ENCODE assay signal across 1 cellular context in genomic region chr9:130053504-130054427, GRCh38.
TF ChIP-seq lines count a peak whose summit lies in the region.

GPR107 (plus strand) TSS chr9:130053906; CDS start chr9:130053933, 27 bp downstream.

TF ChIP-seq in GM23338, 12 proteins besides CTCF, POLR2A, EP300 and RAD21 (continued from another document):
- TF ChIP-seq ZNF462 (CRISPR knock-in tag; IDR thresholded peaks at IDR 0.05) (no peak), POLR2AphosphoS5 (IDR thresholded peaks at IDR 0.05; ENCODE audit: low read depth) (peak; percentile 71), EZH2phosphoT487 (IDR thresholded peaks at IDR 0.05; ENCODE audit: unreplicated experiment) (no peak)
- TF ChIP-seq, protein P1, sequence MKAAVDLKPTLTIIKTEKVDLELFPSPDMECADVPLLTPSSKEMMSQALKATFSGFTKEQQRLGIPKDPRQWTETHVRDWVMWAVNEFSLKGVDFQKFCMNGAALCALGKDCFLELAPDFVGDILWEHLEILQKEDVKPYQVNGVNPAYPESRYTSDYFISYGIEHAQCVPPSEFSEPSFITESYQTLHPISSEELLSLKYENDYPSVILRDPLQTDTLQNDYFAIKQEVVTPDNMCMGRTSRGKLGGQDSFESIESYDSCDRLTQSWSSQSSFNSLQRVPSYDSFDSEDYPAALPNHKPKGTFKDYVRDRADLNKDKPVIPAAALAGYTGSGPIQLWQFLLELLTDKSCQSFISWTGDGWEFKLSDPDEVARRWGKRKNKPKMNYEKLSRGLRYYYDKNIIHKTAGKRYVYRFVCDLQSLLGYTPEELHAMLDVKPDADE (IDR thresholded peaks at IDR 0.05) = peak; percentile 71
